Comparison of ENCODE assay signal across 8 cellular contexts in the genomic region with DNA sequence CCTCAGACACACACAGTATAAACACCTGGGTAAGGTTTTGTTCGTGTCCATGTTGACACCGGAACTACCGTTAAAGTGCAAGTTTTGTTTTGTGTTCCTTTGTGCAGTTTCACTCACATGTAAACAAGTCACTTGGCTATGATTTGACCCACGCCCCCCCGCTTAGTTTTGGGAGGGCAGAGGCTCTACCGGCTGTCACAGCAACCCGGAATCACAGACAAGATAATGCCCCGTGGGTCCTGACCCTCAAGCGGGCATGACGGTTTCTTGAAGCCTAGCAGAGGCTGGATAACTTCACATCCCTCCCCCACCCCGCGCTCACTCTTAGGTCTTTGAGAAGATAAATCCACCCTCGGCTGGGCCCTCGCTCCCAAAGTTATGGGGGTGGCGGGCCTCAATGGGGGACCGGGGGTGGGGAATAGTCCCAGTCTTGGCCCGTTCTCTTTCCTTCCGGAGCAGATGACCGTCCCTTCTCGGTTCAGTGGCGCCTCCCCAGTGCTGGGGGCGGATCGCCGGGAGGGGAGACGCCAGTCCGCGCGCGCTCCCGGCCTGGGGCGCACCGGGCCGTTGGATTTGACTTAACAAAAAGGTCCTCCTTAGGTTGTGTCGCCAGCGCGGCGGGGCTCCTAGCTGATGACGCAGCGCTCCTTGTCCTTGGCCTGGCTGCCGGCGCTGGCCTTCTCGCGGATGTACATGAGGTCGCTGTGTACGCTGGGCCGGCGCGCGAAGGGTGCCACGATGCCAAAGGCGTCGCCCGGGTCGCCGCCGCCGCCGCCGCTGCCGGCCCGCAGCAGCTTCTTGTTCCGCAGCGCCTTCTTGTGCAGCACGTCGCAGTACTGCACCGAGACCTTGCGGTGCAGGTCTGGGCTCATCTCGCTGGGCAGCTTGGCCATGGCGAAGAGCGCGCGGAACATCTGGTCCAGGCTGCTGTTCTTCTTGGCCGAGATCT. TPM values are rescaled to one million over a fixed set of nuclear protein-coding genes. Genes with fewer than 3 reads are reported as not detected.
A peak's percentile ranks its signal among the peaks of the same experiment; 100 is the strongest.
DNase-seq lines count a peak whose midpoint lies in the region; ATAC-seq and TF ChIP-seq lines count a peak whose summit lies in the region.

No MANE protein-coding gene starts in this region.

- peak overlapping the region; percentile 33 to 81 (median 59) for H3K9ac ChIP-seq in skeletal muscle tissue (ENCODE audit: low read depth in 1 of 3, low read length in 3 of 3)

- DNase-seq in AG10803 (ENCODE audit: low read depth), result peak; percentile 43
- DNase-seq in M059J (ENCODE audit: low read depth), result peak; percentile 58
- peak; percentile 37 to 61 (median 47) for DNase-seq in body of pancreas
- no peak for DNase-seq in HPDE6-E6E7 (ENCODE audit: extremely low spot score)
- no peak for DNase-seq in NCI-H1436 (lab: John Stamatoyannopoulos, UW)

- TF ChIP-seq CTCF in AG10803 (conservative IDR thresholded peaks at IDR 0.05; ENCODE audit: low read length) (no peak), body of pancreas (IDR thresholded peaks at IDR 0.05) (no peak)

- intact Hi-C loops in body of pancreas (cut with DNase I), result loop anchor here (5.0 kb wide), 1 partner anchor 132 kb away; no protein-coding TSS in a partner anchor

- H3K4me1 ChIP-seq in body of pancreas (peaks cover 27% of the 10 kb centered on the region), skeletal muscle tissue (ENCODE audit: control insufficient read depth in 3 of 3, insufficient read depth in 3 of 3, low read length in 3 of 3) (peaks cover 32 to 58% (median 41%) of the 10 kb centered on the region in 3 donors)

- ATAC-seq in body of pancreas (no peak), GM19463 (IDR thresholded peaks at IDR 0.05; ENCODE audit: unreplicated experiment) (no peak)

- H3K27ac ChIP-seq in body of pancreas (peak overlapping the region in 3 of 4 donors; percentile 6 to 86 (median 38)), skeletal muscle tissue (ENCODE audit: low read depth, low read length) (peak overlapping the region; percentile 65)

- TF ChIP-seq POLR2A in body of pancreas (IDR thresholded peaks at IDR 0.05), result no peak

- peaks cover 4 to 6% of the 10 kb centered on the region in 2 donors for H3K36me3 ChIP-seq in body of pancreas (replicated peaks in 1 of 2; ENCODE audit: insufficient read depth in 1 of 2, low read depth in 2 of 2)
- H3K36me3 ChIP-seq in skeletal muscle tissue (ENCODE audit: control insufficient read depth in 3 of 3, insufficient read depth in 3 of 3, low read length in 3 of 3), result peaks cover 12 to 15% (median 15%) of the 10 kb centered on the region in 3 donors

- H3K4me3 ChIP-seq in AG10803 (ENCODE audit: low read length), result peak overlapping the region; percentile 47
- H3K4me3 ChIP-seq in body of pancreas, result no peak overlapping the region
- peak overlapping the region; percentile 78 for H3K4me3 ChIP-seq in iPS-18c (ENCODE audit: insufficient read depth, low read depth, low read length)
- peak overlapping the region; percentile 70 to 82 (median 72) for H3K4me3 ChIP-seq in skeletal muscle tissue (ENCODE audit: low read length in 3 of 3)

- WGBS in body of pancreas, 2 donors, result 14 to 52% methylated on average over 13 to 73 of the region's 73 CpGs

- H3K9me3 ChIP-seq in body of pancreas (no peaks in the 10 kb centered on the region), iPS-18c (ENCODE audit: control insufficient read depth, insufficient read depth, low read length) (no peaks in the 10 kb centered on the region), skeletal muscle tissue (ENCODE audit: control insufficient read depth in 3 of 3, low read length in 3 of 3) (no peaks in the 10 kb centered on the region)

- H3K27me3 ChIP-seq in body of pancreas (no peaks in the 10 kb centered on the region), skeletal muscle tissue (ENCODE audit: control insufficient read depth in 3 of 3, insufficient read depth in 3 of 3, low read length in 3 of 3) (no peaks in the 10 kb centered on the region)

RNA-seq across cellular contexts. Expression of gene RASD1, which starts 1.4 kb away (rescaled TPM):
- total RNA-seq in M059J (2014; rRNA removed; shearing (Covaris generic)), result 2.1 and 3.0 TPM in 2 replicates
- total RNA-seq in body of pancreas, result 10 to 100 TPM; 17.6 to 58.0 TPM
- total RNA-seq in skeletal muscle tissue, result 4.2 TPM

RNA-seq across cellular contexts. Expression of gene MED9, which starts 18.0 kb away (rescaled TPM):
- 20.8 and 23.1 TPM in 2 replicates for total RNA-seq in M059J (2014; rRNA removed; shearing (Covaris generic))
- total RNA-seq in body of pancreas, result 1 to 10 TPM; 4.9 to 7.8 TPM
- total RNA-seq in skeletal muscle tissue, result 12.5 TPM

Comparison
In these comparisons a context has a peak if more than half of its experiments do, and no peak if none do; other contexts are left out.
1. DNase-seq: peak in AG10803 (single experiment), M059J (single experiment) and body of pancreas (4 of 4); none in HPDE6-E6E7 (single experiment) and NCI-H1436 (single experiment).
2. H3K4me3 ChIP-seq: peak in AG10803 (single experiment), iPS-18c (single experiment) and skeletal muscle tissue (3 of 3); none in body of pancreas (0 of 2).